Comparison of ENCODE assay signal across 1 cellular context in the genomic region with DNA sequence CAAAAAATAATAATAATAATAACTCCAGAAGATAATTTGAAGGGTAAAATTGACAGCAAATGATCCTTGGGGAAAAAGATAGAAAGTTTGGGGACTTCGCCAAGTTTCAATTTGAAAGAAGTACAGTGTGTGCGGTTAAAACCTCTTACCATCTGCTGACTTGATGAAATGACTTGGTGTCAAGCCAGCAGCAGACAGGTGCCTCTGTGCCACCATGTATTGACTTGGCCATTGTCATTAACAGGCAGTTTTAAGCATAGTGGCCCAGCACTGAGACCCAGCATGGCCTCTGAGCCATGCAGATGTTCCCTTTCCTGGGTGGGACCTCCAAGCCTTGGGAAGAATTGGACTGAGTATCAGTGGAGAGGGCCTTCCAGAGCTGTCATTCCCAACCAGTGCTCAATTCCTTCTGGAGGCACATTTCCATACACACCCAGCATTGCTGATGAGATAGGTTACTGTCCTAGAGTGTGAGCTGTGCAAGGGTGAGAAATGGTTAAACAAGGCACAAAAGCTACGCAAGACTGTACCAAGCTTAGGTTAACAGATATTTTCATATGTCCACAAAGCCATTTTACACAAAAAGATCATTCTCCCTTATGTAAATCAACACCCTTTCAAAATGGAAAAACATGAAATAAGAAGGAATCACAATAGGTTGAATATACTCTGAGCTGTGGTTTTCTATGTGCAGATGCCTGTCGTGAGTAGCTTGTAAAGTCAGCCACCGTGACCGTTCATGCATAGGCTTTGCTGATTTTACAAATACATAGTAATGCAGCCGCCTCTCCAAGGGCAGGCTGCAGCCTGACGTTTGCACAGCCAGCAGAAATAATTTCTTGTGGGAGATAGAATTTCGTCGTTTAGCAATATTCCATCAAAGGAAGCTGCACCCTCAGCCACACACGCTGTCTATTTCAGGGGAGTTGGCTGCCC.
TF ChIP-seq lines count a peak whose summit lies in the region.

No MANE protein-coding gene starts in this region.

TF ChIP-seq in HEK293, 187 proteins besides CTCF, POLR2A, EP300 and RAD21 (continued from another document):
- TF ChIP-seq ZBTB1 (tag by site-specific recombination; IDR thresholded peaks at IDR 0.05) (no peak), ZNF747 (tag by site-specific recombination; IDR thresholded peaks at IDR 0.05) (no peak), ZNF302 (tag by site-specific recombination; IDR thresholded peaks at IDR 0.05; ENCODE audit: low read depth) (no peak), ZNF670 (tag by site-specific recombination; IDR thresholded peaks at IDR 0.05; ENCODE audit: low read depth) (no peak), ZNF654 (tag by site-specific recombination; IDR thresholded peaks at IDR 0.05; ENCODE audit: low read depth) (no peak), ZNF341 (tag by site-specific recombination; IDR thresholded peaks at IDR 0.05; ENCODE audit: low read depth) (peak; percentile 35; the same call in 1 of the 2 replicates), SCRT2 (tag by site-specific recombination; IDR thresholded peaks at IDR 0.05) (no peak), ZNF426 (tag by site-specific recombination; IDR thresholded peaks at IDR 0.05) (no peak), ZXDB (tag by site-specific recombination; IDR thresholded peaks at IDR 0.05) (no peak), OSR2 (tag by site-specific recombination; IDR thresholded peaks at IDR 0.05) (peak; percentile 78; the same call in 1 of the 2 replicates), OVOL3 (tag by site-specific recombination; IDR thresholded peaks at IDR 0.05) (no peak), ZNF19 (tag by site-specific recombination; IDR thresholded peaks at IDR 0.05; ENCODE audit: low read depth) (no peak), ZNF843 (tag by site-specific recombination; IDR thresholded peaks at IDR 0.05) (peak; percentile 45; the same call in 1 of the 2 replicates), ZNF311 (tag by site-specific recombination; IDR thresholded peaks at IDR 0.05; ENCODE audit: borderline replicate concordance) (no peak), ZBTB17 (tag by site-specific recombination; IDR thresholded peaks at IDR 0.05) (peak; percentile 70), ZNF16 (tag by site-specific recombination; IDR thresholded peaks at IDR 0.05; ENCODE audit: low read depth) (no peak)
- TF ChIP-seq, protein P1, sequence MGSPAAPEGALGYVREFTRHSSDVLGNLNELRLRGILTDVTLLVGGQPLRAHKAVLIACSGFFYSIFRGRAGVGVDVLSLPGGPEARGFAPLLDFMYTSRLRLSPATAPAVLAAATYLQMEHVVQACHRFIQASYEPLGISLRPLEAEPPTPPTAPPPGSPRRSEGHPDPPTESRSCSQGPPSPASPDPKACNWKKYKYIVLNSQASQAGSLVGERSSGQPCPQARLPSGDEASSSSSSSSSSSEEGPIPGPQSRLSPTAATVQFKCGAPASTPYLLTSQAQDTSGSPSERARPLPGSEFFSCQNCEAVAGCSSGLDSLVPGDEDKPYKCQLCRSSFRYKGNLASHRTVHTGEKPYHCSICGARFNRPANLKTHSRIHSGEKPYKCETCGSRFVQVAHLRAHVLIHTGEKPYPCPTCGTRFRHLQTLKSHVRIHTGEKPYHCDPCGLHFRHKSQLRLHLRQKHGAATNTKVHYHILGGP (tag by site-specific recombination; IDR thresholded peaks at IDR 0.05): no peak
- TF ChIP-seq, protein P2, sequence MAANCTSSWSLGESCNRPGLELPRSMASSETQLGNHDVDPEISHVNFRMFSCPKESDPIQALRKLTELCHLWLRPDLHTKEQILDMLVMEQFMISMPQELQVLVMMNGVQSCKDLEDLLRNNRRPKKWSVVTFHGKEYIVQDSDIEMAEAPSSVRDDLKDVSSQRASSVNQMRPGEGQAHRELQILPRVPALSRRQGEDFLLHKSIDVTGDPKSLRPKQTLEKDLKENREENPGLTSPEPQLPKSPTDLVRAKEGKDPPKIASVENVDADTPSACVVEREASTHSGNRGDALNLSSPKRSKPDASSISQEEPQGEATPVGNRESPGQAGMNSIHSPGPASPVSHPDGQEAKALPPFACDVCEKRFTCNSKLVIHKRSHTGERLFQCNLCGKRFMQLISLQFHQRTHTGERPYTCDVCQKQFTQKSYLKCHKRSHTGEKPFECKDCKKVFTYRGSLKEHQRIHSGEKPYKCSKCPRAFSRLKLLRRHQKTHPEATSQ (tag by site-specific recombination; IDR thresholded peaks at IDR 0.05): no peak
- TF ChIP-seq, protein P3, sequence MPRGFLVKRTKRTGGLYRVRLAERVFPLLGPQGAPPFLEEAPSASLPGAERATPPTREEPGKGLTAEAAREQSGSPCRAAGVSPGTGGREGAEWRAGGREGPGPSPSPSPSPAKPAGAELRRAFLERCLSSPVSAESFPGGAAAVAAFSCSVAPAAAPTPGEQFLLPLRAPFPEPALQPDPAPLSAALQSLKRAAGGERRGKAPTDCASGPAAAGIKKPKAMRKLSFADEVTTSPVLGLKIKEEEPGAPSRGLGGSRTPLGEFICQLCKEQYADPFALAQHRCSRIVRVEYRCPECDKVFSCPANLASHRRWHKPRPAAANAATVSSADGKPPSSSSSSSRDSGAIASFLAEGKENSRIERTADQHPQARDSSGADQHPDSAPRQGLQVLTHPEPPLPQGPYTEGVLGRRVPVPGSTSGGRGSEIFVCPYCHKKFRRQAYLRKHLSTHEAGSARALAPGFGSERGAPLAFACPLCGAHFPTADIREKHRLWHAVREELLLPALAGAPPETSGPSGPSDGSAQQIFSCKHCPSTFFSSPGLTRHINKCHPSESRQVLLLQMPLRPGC (tag by site-specific recombination; IDR thresholded peaks at IDR 0.05): no peak
